ENCODE assay signal across 21 cellular contexts in genomic region chr5:113269023-113269997, GRCh38.
DNase-seq lines count a peak whose midpoint lies in the region; TF ChIP-seq lines count a peak whose summit lies in the region.
"Had no signal": no experiment of that assay in that cellular context is flagged by ENCODE, and none has a peak within 500 bp of the region (broad histone marks: within the 10 kb centered on the region; RNA-seq: fewer than 3 reads in every experiment).

No MANE protein-coding gene starts in this region.

- H3K36me3 ChIP-seq in endocrine pancreas (ENCODE audit: control insufficient read depth, insufficient read depth, low read length) (no peaks in the 10 kb centered on the region), BE2C (no peaks in the 10 kb centered on the region; the same call in 1 of the 2 replicates)
- H3K36me3 ChIP-seq: brain microvascular endothelial cell had no signal

- H3K27me3 ChIP-seq in endocrine pancreas (ENCODE audit: control insufficient read depth, insufficient read depth, low read length) (no peaks in the 10 kb centered on the region), BE2C (no peaks in the 10 kb centered on the region)
- H3K27me3 ChIP-seq: brain microvascular endothelial cell had no signal

- TF ChIP-seq CTCF in nephron (IDR thresholded peaks at IDR 0.05; ENCODE audit: unreplicated experiment in 3 of 3) (no peak), BE2C (IDR thresholded peaks at IDR 0.05; ENCODE audit: low read depth, low read length) (no peak)

- H3K9ac ChIP-seq in endocrine pancreas (ENCODE audit: control insufficient read depth, insufficient read depth, low read length) = no peak overlapping the region

- DNase-seq in ELF-1 (ENCODE audit: low read depth, low spot score) (peak; percentile 19), NCI-H69 (lab: John Stamatoyannopoulos, UW) (peak; percentile 93), BE2C (no peak), kidney glomerular epithelial cell (lab: John Stamatoyannopoulos, UW) (no peak)
- DNase-seq in activated CD4-positive, alpha-beta T cell treated with anti-CD3 and anti-CD28 coated beads, Interleukin-2, amount 10 ng/mL, durations not matched to agents 24 days and 14 days = no peak
- DNase-seq in activated effector memory CD4-positive, alpha-beta T cell treated with Interleukin-2 at 50 U/mL for 16 hours = no peak
- DNase-seq: activated CD4-positive, alpha-beta memory T cell treated with anti-CD3 and anti-CD28 coated beads, Interleukin-2, amount 10 ng/mL, durations not matched to agents 7 days and 5 days; activated CD4-positive, CD25-positive, alpha-beta regulatory T cell; activated gamma-delta T cell; activated naive CD8-positive, alpha-beta T cell treated with anti-CD3 and anti-CD28 coated beads, Interleukin-2, amount 50 U/mL, for 24 hours; brain microvascular endothelial cell; glutamatergic neuron; left ventricle myocardium superior; NCI-H1105 treated with DMSO at 0.1 percent for 48 hours; NCI-H446 treated with DMSO at 0.1 percent for 48 hours; nephron progenitor cell; posterior cingulate gyrus; T1000 had no signal

- no peaks in the 10 kb centered on the region for H3K27me3 Mint-ChIP-seq in nephron (ENCODE audit: low read depth)
- H3K27me3 Mint-ChIP-seq in activated CD4-positive, alpha-beta T cell treated with anti-CD3 and anti-CD28 coated beads, Interleukin-2, amount 10 ng/mL, durations not matched to agents 24 days and 14 days = peaks cover 11% of the 10 kb centered on the region
- H3K27me3 Mint-ChIP-seq: activated CD4-positive, alpha-beta memory T cell treated with anti-CD3 and anti-CD28 coated beads, Interleukin-2, amount 10 ng/mL, durations not matched to agents 7 days and 5 days; activated naive CD8-positive, alpha-beta T cell treated with anti-CD3 and anti-CD28 coated beads, Interleukin-2, amount 50 U/mL, for 24 hours had no signal

- peaks cover 50% of the 10 kb centered on the region for H3K4me1 Mint-ChIP-seq in nephron
- peaks cover 7% of the 10 kb centered on the region for H3K4me1 Mint-ChIP-seq in activated CD4-positive, alpha-beta T cell treated with anti-CD3 and anti-CD28 coated beads, Interleukin-2, amount 10 ng/mL, durations not matched to agents 24 days and 14 days
- H3K4me1 Mint-ChIP-seq: CD14-positive monocyte had no signal

- H3K9me3 ChIP-seq in endocrine pancreas (ENCODE audit: control insufficient read depth, low read length) (no peaks in the 10 kb centered on the region), BE2C (no peaks in the 10 kb centered on the region)

- no peaks in the 10 kb centered on the region for H3K36me3 Mint-ChIP-seq in nephron (ENCODE audit: low read depth)
- H3K36me3 Mint-ChIP-seq in activated CD4-positive, alpha-beta T cell treated with anti-CD3 and anti-CD28 coated beads, Interleukin-2, amount 10 ng/mL, durations not matched to agents 24 days and 14 days (ENCODE audit: low read depth) = no peaks in the 10 kb centered on the region
- H3K36me3 Mint-ChIP-seq: CD14-positive monocyte had no signal

- H3K9me3 Mint-ChIP-seq in nephron = no peaks in the 10 kb centered on the region
- no peaks in the 10 kb centered on the region for H3K9me3 Mint-ChIP-seq in activated CD4-positive, alpha-beta T cell treated with anti-CD3 and anti-CD28 coated beads, Interleukin-2, amount 10 ng/mL, durations not matched to agents 24 days and 14 days
- H3K9me3 Mint-ChIP-seq: activated CD4-positive, alpha-beta memory T cell treated with anti-CD3 and anti-CD28 coated beads, Interleukin-2, amount 10 ng/mL, durations not matched to agents 7 days and 5 days; activated naive CD8-positive, alpha-beta T cell treated with anti-CD3 and anti-CD28 coated beads, Interleukin-2, amount 50 U/mL, for 24 hours had no signal

- H3K4me1 ChIP-seq in endocrine pancreas (ENCODE audit: control insufficient read depth, insufficient read depth, low read length) (peaks cover 63% of the 10 kb centered on the region), BE2C (peaks cover 49% of the 10 kb centered on the region)

- peak overlapping the region in 2 of 3 experiments; percentile 19 to 47 for H3K27ac Mint-ChIP-seq in nephron
- H3K27ac Mint-ChIP-seq in activated CD4-positive, alpha-beta T cell treated with anti-CD3 and anti-CD28 coated beads, Interleukin-2, amount 10 ng/mL, durations not matched to agents 24 days and 14 days = no peak overlapping the region
- H3K27ac Mint-ChIP-seq: activated CD4-positive, alpha-beta memory T cell treated with anti-CD3 and anti-CD28 coated beads, Interleukin-2, amount 10 ng/mL, durations not matched to agents 7 days and 5 days; activated naive CD8-positive, alpha-beta T cell treated with anti-CD3 and anti-CD28 coated beads, Interleukin-2, amount 50 U/mL, for 24 hours; CD14-positive monocyte had no signal

- H3K4me3 Mint-ChIP-seq in nephron = no peak overlapping the region
- no peak overlapping the region for H3K4me3 Mint-ChIP-seq in activated CD4-positive, alpha-beta T cell treated with anti-CD3 and anti-CD28 coated beads, Interleukin-2, amount 10 ng/mL, durations not matched to agents 24 days and 14 days
- H3K4me3 Mint-ChIP-seq: activated CD4-positive, alpha-beta memory T cell treated with anti-CD3 and anti-CD28 coated beads, Interleukin-2, amount 10 ng/mL, durations not matched to agents 7 days and 5 days; activated naive CD8-positive, alpha-beta T cell treated with anti-CD3 and anti-CD28 coated beads, Interleukin-2, amount 50 U/mL, for 24 hours; CD14-positive monocyte; nephron progenitor cell had no signal

- peak overlapping the region; percentile 12 for H3K4me3 ChIP-seq in endocrine pancreas (ENCODE audit: control insufficient read depth, insufficient read depth, low read length)
- H3K4me3 ChIP-seq in BE2C (ENCODE audit: low read depth, low read length) = no peak overlapping the region

- intact Hi-C loops in activated CD4-positive, alpha-beta T cell treated with anti-CD3 and anti-CD28 coated beads, Interleukin-2, amount 10 ng/mL, durations not matched to agents 24 days and 14 days (cut with micrococcal nuclease) = no loop called here

Comparison
In these comparisons a context has a peak if more than half of its experiments do, and no peak if none do; other contexts are left out.
1. DNase-seq: peak in ELF-1 (single experiment) and NCI-H69 (single experiment); none in activated CD4-positive, alpha-beta T cell treated with anti-CD3 and anti-CD28 coated beads, Interleukin-2, amount 10 ng/mL, durations not matched to agents 24 days and 14 days (single experiment), BE2C (single experiment), activated effector memory CD4-positive, alpha-beta T cell treated with Interleukin-2 at 50 U/mL for 16 hours (single experiment) and kidney glomerular epithelial cell (single experiment).